Comparison of ENCODE assay signal across 1 cellular context in genomic region chr5:158175664-158176507, GRCh38.
TF ChIP-seq lines count a peak whose summit lies in the region.

No MANE protein-coding gene starts in this region.

TF ChIP-seq in SK-N-SH treated with all-trans-retinoic acid at 6 μM for 48 hours, 23 proteins besides CTCF, POLR2A, EP300 and RAD21 (continued from another document):
- TF ChIP-seq, protein P1, sequence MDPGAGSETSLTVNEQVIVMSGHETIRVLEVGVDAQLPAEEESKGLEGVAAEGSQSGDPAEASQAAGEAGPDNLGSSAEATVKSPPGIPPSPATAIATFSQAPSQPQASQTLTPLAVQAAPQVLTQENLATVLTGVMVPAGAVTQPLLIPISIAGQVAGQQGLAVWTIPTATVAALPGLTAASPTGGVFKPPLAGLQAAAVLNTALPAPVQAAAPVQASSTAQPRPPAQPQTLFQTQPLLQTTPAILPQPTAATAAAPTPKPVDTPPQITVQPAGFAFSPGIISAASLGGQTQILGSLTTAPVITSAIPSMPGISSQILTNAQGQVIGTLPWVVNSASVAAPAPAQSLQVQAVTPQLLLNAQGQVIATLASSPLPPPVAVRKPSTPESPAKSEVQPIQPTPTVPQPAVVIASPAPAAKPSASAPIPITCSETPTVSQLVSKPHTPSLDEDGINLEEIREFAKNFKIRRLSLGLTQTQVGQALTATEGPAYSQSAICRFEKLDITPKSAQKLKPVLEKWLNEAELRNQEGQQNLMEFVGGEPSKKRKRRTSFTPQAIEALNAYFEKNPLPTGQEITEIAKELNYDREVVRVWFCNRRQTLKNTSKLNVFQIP (CRISPR knock-in tag; IDR thresholded peaks at IDR 0.05; ENCODE audit: borderline replicate concordance, low read depth), result no peak
- TF ChIP-seq GLIS3 (CRISPR knock-in tag; IDR thresholded peaks at IDR 0.05), result no peak
- no peak for TF ChIP-seq BACH2 (CRISPR knock-in tag; IDR thresholded peaks at IDR 0.05; ENCODE audit: borderline replicate concordance)
- no peak for TF ChIP-seq ESRRG (CRISPR knock-in tag; IDR thresholded peaks at IDR 0.05)
